ENCODE assay signal across 19 cellular contexts in genomic region chr11:129699711-129700304, GRCh38.
DNase-seq lines count a peak whose midpoint lies in the region; TF ChIP-seq lines count a peak whose summit lies in the region.
"Had no signal": no experiment of that assay in that cellular context is flagged by ENCODE, and none has a peak within 500 bp of the region (broad histone marks: within the 10 kb centered on the region; RNA-seq: fewer than 3 reads in every experiment).

No MANE protein-coding gene starts in this region.

- TF ChIP-seq CTCF in epithelial cell of esophagus (IDR thresholded peaks at IDR 0.05; ENCODE audit: insufficient read depth, low read depth, low read length, missing control alignments) (no peak), retinal pigment epithelial cell (conservative IDR thresholded peaks at IDR 0.05; ENCODE audit: low read depth, low read length) (peak; percentile 14)

- DNase-seq in DMS53 (lab: John Stamatoyannopoulos, UW) (peak; percentile 31), DMS53 treated with DMSO at 0.1 percent for 48 hours (lab: John Stamatoyannopoulos, UW; ENCODE audit: unreplicated experiment) (no peak), NCI-H226 (peak; percentile 35), epithelial cell of esophagus (ENCODE audit: low read depth) (peak; percentile 50), retinal pigment epithelial cell (ENCODE audit: low read depth) (no peak), DMS114 treated with DMSO at 0.1 percent for 48 hours (lab: John Stamatoyannopoulos, UW; ENCODE audit: unreplicated experiment) (no peak), dermis blood vessel endothelial cell (no peak), NCI-H128 (lab: John Stamatoyannopoulos, UW; ENCODE audit: unreplicated experiment) (no peak)
- DNase-seq: 8988T; activated CD4-positive, alpha-beta T cell treated with anti-CD3 and anti-CD28 coated beads for 48 hours; activated CD8-positive, alpha-beta memory T cell treated with anti-CD3 and anti-CD28 coated beads, Interleukin-2, amount 10 ng/mL, durations not matched to agents 7 days and 5 days; heart right ventricle; immature natural killer cell; NCI-H2029 treated with DMSO at 0.1 percent for 48 hours; Right ventricle myocardium superior; spleen; stimulated activated CD4-positive, alpha-beta T cell treated with anti-CD3 and anti-CD28 coated beads, Interleukin-4, amount 100 ng/mL, for 4 hours; stomach had no signal

- no peak overlapping the region for H3K4me3 ChIP-seq in epithelial cell of esophagus (ENCODE audit: low read length)
- no peak overlapping the region for H3K4me3 ChIP-seq in retinal pigment epithelial cell (ENCODE audit: low read length)
- H3K4me3 ChIP-seq: ascending aorta, heart right ventricle, spleen, stomach had no signal

Comparison
In these comparisons a context has a peak if more than half of its experiments do, and no peak if none do; other contexts are left out.
1. DNase-seq: peak in DMS53 (single experiment), NCI-H226 (single experiment) and epithelial cell of esophagus (single experiment); none in DMS53 treated with DMSO at 0.1 percent for 48 hours (single experiment), retinal pigment epithelial cell (single experiment), DMS114 treated with DMSO at 0.1 percent for 48 hours (single experiment), dermis blood vessel endothelial cell (single experiment) and NCI-H128 (single experiment).